In the genomic region with DNA sequence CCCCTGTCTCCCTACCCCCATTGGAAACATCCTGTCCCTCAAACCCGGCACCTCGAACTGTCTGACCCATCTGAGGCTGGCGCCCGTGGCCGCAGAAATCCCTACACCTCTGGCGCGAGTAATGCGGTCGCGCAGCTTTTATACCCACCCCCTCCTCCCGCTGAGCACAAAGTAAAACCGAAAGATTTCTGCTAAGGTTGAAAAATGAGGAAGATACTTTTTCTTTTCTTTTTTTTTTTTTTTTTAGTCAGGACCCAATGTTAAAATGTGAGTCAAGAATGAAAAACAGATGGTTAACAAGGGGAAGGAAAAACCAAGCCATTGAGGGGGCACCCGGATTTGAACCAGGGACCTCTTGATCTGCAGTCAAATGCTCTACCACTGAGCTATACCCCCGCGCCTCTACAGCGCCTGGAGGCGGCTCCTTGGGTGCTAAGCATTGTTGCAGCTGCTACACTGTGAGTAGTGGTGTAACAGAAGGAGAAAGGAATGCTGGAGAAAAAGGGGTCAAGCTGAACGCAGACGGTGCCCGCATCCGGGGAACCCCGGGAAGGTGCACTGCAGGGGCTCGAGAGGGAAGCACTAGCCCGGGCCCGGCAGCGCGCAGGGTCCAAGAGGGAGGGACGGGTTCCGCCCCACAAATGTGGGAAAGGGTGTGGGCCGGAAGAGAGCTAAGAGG, we compare ENCODE assay signal across 8 cellular contexts. TPM values are rescaled to one million over a fixed set of nuclear protein-coding genes. Genes with fewer than 3 reads are reported as not detected.
DNase-seq lines count a peak whose midpoint lies in the region; TF ChIP-seq lines count a peak whose summit lies in the region.

No MANE protein-coding gene starts in this region.

- no peaks in the 10 kb centered on the region; the same call in 1 of the 2 replicates for H3K36me3 ChIP-seq in GM23248 (ENCODE audit: low read depth)
- peaks cover 0 to 2% of the 10 kb centered on the region in 2 donors for H3K36me3 ChIP-seq in stomach smooth muscle (ENCODE audit: control insufficient read depth in 2 of 2, insufficient read depth in 2 of 2, low read length in 2 of 2)

- H3K9me3 ChIP-seq in GM23248 (ENCODE audit: low read depth): no peaks in the 10 kb centered on the region
- no peaks in the 10 kb centered on the region for H3K9me3 ChIP-seq in stomach smooth muscle (ENCODE audit: control insufficient read depth in 2 of 2, low read length in 2 of 2)

- peaks cover 2% of the 10 kb centered on the region for H3K36me3 Mint-ChIP-seq in neural crest cell (ENCODE audit: low read depth)

- peaks cover 41% of the 10 kb centered on the region for H3K79me2 ChIP-seq in GM23248 (ENCODE audit: insufficient read depth)

- peak overlapping the region; percentile 87 for H2AFZ ChIP-seq in GM23248

- H3K4me3 ChIP-seq in GM23248: peak overlapping the region; percentile 100
- peak overlapping the region; percentile 93 to 98 for H3K4me3 ChIP-seq in stomach smooth muscle (ENCODE audit: low read length in 2 of 2)

- peaks cover 30% of the 10 kb centered on the region for H3F3A ChIP-seq in GM23248 (ENCODE audit: insufficient read depth)

- no peak for TF ChIP-seq CTCF in neural crest cell (conservative IDR thresholded peaks at IDR 0.05)

- H3K4me1 Mint-ChIP-seq in neural crest cell: peaks cover 58% of the 10 kb centered on the region

- peak overlapping the region; percentile 99 for H3K9ac ChIP-seq in GM23248
- H3K9ac ChIP-seq in stomach smooth muscle (ENCODE audit: low read length in 2 of 2): peak overlapping the region; percentile 78 to 87

- no peaks in the 10 kb centered on the region for H3K9me2 ChIP-seq in GM23248 (ENCODE audit: insufficient read depth)

- peak overlapping the region; percentile 52 for H3K27ac Mint-ChIP-seq in neural crest cell (ENCODE audit: unreplicated experiment)

- H3K4me3 Mint-ChIP-seq in neural crest cell: peak overlapping the region; percentile 97

- in situ Hi-C loops in GM23248 (cut with MboI): no loop called here

- H3K27ac ChIP-seq in GM23248: peak overlapping the region; percentile 96
- peak overlapping the region; percentile 92 for H3K27ac ChIP-seq in stomach smooth muscle (ENCODE audit: low read length)

- H3K27me3 Mint-ChIP-seq in neural crest cell (ENCODE audit: low read depth): peaks cover 38% of the 10 kb centered on the region

- H3K4me1 ChIP-seq in GM23248 (ENCODE audit: insufficient read depth) (peaks cover 39% of the 10 kb centered on the region), stomach smooth muscle (ENCODE audit: control insufficient read depth, insufficient read depth, low read length) (peaks cover 42% of the 10 kb centered on the region)

- peaks cover 2% of the 10 kb centered on the region for H3K9me3 Mint-ChIP-seq in neural crest cell

- H3K27me3 ChIP-seq in GM23248 (replicated peaks; ENCODE audit: insufficient read depth) (no peaks in the 10 kb centered on the region), stomach smooth muscle (ENCODE audit: control insufficient read depth in 1 of 2, insufficient read depth in 2 of 2, low read length in 2 of 2) (no peaks in the 10 kb centered on the region)

- DNase-seq in EL: peak; percentile 91
- DNase-seq in GM23248: peak; percentile 88
- peak; percentile 75 for DNase-seq in LoVo (ENCODE audit: low spot score)
- peak; percentile 81 to 85 for DNase-seq in SHP77 (lab: John Stamatoyannopoulos, UW)
- DNase-seq in activated gamma-delta T cell (lab: John Stamatoyannopoulos, UW): peak; percentile 74
- DNase-seq in fibroblast of the conjunctiva (ENCODE audit: low read depth): peak; percentile 84
- DNase-seq in neural crest cell (ENCODE audit: low read depth, low spot score): peak; percentile 97

- H4K20me1 ChIP-seq in GM23248 (ENCODE audit: insufficient read depth): peaks cover 15% of the 10 kb centered on the region

- H3K4me2 ChIP-seq in GM23248 (ENCODE audit: unreplicated experiment): peak overlapping the region; percentile 100

- 1% methylated on average over 29 to 30 of the region's 30 CpGs for WGBS in GM23248 (ENCODE audit: low coverage in 1 of 2, low lambda C conversion rate in 2 of 2, missing lambda C conversion rate in 2 of 2), 2 experiments

RNA-seq across cellular contexts. Expression of gene LASP1, which starts 0.8 kb away (rescaled TPM):
- total RNA-seq in GM23248 (2014; rRNA removed; shearing (Covaris generic)): 207 and 250 TPM in 2 replicates
- polyA plus RNA-seq in GM23248 (2016; fragmentation: Nextera tagmentation; extraction: Ambion mirVana): 198 and 203 TPM in 2 replicates
- 87.4 and 94.3 TPM in 2 replicates for total RNA-seq in neural crest cell

RNA-seq across cellular contexts. Expression of gene RPL23, which starts 15.6 kb away (rescaled TPM):
- 516 and 553 TPM in 2 replicates for total RNA-seq in GM23248 (2014; rRNA removed; shearing (Covaris generic))
- polyA plus RNA-seq in GM23248 (2016; fragmentation: Nextera tagmentation; extraction: Ambion mirVana): 1,114 and 1,221 TPM in 2 replicates
- 1,802 and 1,851 TPM in 2 replicates for total RNA-seq in neural crest cell

RNA-seq across cellular contexts. Expression of gene CWC25, which starts 44.0 kb away (rescaled TPM):
- 9.7 and 18.7 TPM in 2 replicates for total RNA-seq in GM23248 (2014; rRNA removed; shearing (Covaris generic))
- 13.3 and 14.2 TPM in 2 replicates for polyA plus RNA-seq in GM23248 (2016; fragmentation: Nextera tagmentation; extraction: Ambion mirVana)
- 18.9 and 19.3 TPM in 2 replicates for total RNA-seq in neural crest cell

Comparison
In these comparisons a context has a peak if more than half of its experiments do, and no peak if none do; other contexts are left out.
1. Peak in every context shown above with its lines: DNase-seq, H3K4me3 ChIP-seq and H3K27ac ChIP-seq.